1 cellular context compared by ENCODE assay signal in the genomic region with DNA sequence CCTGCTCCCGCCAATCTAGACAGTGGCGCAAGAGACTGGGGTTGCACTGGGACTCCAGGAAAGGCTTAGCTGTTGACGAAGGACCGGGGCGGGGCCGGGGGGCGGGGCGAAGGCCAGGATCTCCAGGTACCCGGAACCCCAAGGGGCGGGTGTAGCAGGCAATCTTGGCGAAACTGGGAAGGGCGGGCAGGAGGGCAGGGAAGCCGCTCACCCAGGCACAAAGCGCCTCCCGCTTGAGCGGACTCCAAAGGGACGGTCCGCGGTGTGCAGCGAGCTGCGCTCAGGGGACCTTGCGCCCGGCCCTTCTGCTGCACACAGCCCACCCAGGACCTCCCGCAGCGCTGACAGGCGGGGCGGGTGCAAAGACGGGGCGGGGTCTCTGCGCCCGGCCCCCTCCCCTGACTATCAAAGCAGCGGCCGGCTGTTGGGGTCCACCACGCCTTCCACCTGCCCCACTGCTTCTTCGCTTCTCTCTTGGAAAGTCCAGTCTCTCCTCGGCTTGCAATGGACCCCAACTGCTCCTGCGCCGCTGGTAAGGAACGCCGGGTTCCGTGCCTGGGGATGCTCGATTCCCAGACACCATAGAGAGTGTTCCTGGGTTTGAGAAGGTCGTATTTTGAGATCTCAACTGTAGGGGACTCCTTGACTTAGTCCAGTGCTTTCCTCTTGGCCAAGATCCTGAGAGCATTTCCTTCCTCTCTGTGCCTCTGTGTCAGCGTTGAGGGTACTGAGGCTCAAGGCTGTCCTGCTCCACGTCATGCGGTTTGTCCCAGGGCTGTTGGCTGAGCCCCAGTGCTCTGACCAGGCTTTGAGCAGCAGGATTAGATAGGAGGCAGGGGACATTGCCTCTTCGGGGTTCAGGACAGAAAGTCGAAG.
TF ChIP-seq lines count a peak whose summit lies in the region.

A gene (plus strand): TSS at position 405 of the 876 bp plus-strand sequence. CDS start 100 bp downstream, at position 505.

TF ChIP-seq in HepG2, 621 proteins besides CTCF, POLR2A, EP300 and RAD21 (continued from another document and continues in another):
- TF ChIP-seq, protein P1, sequence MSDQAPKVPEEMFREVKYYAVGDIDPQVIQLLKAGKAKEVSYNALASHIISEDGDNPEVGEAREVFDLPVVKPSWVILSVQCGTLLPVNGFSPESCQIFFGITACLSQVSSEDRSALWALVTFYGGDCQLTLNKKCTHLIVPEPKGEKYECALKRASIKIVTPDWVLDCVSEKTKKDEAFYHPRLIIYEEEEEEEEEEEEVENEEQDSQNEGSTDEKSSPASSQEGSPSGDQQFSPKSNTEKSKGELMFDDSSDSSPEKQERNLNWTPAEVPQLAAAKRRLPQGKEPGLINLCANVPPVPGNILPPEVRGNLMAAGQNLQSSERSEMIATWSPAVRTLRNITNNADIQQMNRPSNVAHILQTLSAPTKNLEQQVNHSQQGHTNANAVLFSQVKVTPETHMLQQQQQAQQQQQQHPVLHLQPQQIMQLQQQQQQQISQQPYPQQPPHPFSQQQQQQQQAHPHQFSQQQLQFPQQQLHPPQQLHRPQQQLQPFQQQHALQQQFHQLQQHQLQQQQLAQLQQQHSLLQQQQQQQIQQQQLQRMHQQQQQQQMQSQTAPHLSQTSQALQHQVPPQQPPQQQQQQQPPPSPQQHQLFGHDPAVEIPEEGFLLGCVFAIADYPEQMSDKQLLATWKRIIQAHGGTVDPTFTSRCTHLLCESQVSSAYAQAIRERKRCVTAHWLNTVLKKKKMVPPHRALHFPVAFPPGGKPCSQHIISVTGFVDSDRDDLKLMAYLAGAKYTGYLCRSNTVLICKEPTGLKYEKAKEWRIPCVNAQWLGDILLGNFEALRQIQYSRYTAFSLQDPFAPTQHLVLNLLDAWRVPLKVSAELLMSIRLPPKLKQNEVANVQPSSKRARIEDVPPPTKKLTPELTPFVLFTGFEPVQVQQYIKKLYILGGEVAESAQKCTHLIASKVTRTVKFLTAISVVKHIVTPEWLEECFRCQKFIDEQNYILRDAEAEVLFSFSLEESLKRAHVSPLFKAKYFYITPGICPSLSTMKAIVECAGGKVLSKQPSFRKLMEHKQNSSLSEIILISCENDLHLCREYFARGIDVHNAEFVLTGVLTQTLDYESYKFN (CRISPR knock-in tag; conservative IDR thresholded peaks at IDR 0.05), result no peak; the same call in 1 of the 2 replicates
- TF ChIP-seq SIX4 (CRISPR knock-in tag; IDR thresholded peaks at IDR 0.05) (no peak), SOX6 (IDR thresholded peaks at IDR 0.05) (no peak), SOX6 (CRISPR knock-in tag; IDR thresholded peaks at IDR 0.05) (peak; percentile 62), SCMH1 (CRISPR knock-in tag; IDR thresholded peaks at IDR 0.05; ENCODE audit: borderline replicate concordance) (no peak), ZNF577 (CRISPR knock-in tag; IDR thresholded peaks at IDR 0.05; ENCODE audit: borderline replicate concordance, low read depth) (no peak), TAF1 (CRISPR knock-in tag; IDR thresholded peaks at IDR 0.05) (peak; percentile 31; the same call in 1 of the 2 replicates), ZFP36 (IDR thresholded peaks at IDR 0.05; ENCODE audit: borderline replicate concordance, low read depth, low read length, partially characterized antibody) (no peak), ZNF615 (CRISPR knock-in tag; IDR thresholded peaks at IDR 0.05; ENCODE audit: borderline replicate concordance) (0 out of 2 replicates have a peak, but pooled peaks have one; percentile 34), RFXAP (CRISPR knock-in tag; IDR thresholded peaks at IDR 0.05; ENCODE audit: borderline replicate concordance) (peak; percentile 42; the same call in 1 of the 2 replicates), PHF8 (CRISPR knock-in tag; IDR thresholded peaks at IDR 0.05) (peak; percentile 48; the same call in 1 of the 2 replicates), ZNF441 (CRISPR knock-in tag; IDR thresholded peaks at IDR 0.05; ENCODE audit: borderline replicate concordance) (peak; percentile 53; the same call in 1 of the 2 replicates), SALL1 (CRISPR knock-in tag; IDR thresholded peaks at IDR 0.05) (peak; percentile 36), CEBPG (CRISPR knock-in tag; IDR thresholded peaks at IDR 0.05) (peak; percentile 87), RFX1 (IDR thresholded peaks at IDR 0.05) (no peak), ZNF121 (CRISPR knock-in tag; IDR thresholded peaks at IDR 0.05) (0 out of 2 replicates have a peak, but pooled peaks have one; percentile 17), TOE1 (CRISPR knock-in tag; IDR thresholded peaks at IDR 0.05) (no peak), CAMTA2 (CRISPR knock-in tag; IDR thresholded peaks at IDR 0.05; ENCODE audit: borderline replicate concordance) (0 out of 2 replicates have a peak, but pooled peaks have one; percentile 70), ZNF547 (CRISPR knock-in tag; IDR thresholded peaks at IDR 0.05) (peak; percentile 50; the same call in 1 of the 2 replicates), MEF2D (CRISPR knock-in tag; IDR thresholded peaks at IDR 0.05) (0 out of 2 replicates have a peak, but pooled peaks have one; percentile 30), ZNF296 (CRISPR knock-in tag; conservative IDR thresholded peaks at IDR 0.05) (peak; percentile 20; the same call in 1 of the 2 replicates)
- TF ChIP-seq, protein P2, sequence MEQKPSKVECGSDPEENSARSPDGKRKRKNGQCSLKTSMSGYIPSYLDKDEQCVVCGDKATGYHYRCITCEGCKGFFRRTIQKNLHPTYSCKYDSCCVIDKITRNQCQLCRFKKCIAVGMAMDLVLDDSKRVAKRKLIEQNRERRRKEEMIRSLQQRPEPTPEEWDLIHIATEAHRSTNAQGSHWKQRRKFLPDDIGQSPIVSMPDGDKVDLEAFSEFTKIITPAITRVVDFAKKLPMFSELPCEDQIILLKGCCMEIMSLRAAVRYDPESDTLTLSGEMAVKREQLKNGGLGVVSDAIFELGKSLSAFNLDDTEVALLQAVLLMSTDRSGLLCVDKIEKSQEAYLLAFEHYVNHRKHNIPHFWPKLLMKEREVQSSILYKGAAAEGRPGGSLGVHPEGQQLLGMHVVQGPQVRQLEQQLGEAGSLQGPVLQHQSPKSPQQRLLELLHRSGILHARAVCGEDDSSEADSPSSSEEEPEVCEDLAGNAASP (CRISPR knock-in tag; IDR thresholded peaks at IDR 0.05; ENCODE audit: borderline replicate concordance), result no peak; the same call in 1 of the 2 replicates
- TF ChIP-seq, protein P3, sequence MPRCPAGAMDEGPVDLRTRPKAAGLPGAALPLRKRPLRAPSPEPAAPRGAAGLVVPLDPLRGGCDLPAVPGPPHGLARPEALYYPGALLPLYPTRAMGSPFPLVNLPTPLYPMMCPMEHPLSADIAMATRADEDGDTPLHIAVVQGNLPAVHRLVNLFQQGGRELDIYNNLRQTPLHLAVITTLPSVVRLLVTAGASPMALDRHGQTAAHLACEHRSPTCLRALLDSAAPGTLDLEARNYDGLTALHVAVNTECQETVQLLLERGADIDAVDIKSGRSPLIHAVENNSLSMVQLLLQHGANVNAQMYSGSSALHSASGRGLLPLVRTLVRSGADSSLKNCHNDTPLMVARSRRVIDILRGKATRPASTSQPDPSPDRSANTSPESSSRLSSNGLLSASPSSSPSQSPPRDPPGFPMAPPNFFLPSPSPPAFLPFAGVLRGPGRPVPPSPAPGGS (CRISPR knock-in tag; IDR thresholded peaks at IDR 0.05), result peak; percentile 80; the same call in 1 of the 2 replicates
- TF ChIP-seq, protein P4, sequence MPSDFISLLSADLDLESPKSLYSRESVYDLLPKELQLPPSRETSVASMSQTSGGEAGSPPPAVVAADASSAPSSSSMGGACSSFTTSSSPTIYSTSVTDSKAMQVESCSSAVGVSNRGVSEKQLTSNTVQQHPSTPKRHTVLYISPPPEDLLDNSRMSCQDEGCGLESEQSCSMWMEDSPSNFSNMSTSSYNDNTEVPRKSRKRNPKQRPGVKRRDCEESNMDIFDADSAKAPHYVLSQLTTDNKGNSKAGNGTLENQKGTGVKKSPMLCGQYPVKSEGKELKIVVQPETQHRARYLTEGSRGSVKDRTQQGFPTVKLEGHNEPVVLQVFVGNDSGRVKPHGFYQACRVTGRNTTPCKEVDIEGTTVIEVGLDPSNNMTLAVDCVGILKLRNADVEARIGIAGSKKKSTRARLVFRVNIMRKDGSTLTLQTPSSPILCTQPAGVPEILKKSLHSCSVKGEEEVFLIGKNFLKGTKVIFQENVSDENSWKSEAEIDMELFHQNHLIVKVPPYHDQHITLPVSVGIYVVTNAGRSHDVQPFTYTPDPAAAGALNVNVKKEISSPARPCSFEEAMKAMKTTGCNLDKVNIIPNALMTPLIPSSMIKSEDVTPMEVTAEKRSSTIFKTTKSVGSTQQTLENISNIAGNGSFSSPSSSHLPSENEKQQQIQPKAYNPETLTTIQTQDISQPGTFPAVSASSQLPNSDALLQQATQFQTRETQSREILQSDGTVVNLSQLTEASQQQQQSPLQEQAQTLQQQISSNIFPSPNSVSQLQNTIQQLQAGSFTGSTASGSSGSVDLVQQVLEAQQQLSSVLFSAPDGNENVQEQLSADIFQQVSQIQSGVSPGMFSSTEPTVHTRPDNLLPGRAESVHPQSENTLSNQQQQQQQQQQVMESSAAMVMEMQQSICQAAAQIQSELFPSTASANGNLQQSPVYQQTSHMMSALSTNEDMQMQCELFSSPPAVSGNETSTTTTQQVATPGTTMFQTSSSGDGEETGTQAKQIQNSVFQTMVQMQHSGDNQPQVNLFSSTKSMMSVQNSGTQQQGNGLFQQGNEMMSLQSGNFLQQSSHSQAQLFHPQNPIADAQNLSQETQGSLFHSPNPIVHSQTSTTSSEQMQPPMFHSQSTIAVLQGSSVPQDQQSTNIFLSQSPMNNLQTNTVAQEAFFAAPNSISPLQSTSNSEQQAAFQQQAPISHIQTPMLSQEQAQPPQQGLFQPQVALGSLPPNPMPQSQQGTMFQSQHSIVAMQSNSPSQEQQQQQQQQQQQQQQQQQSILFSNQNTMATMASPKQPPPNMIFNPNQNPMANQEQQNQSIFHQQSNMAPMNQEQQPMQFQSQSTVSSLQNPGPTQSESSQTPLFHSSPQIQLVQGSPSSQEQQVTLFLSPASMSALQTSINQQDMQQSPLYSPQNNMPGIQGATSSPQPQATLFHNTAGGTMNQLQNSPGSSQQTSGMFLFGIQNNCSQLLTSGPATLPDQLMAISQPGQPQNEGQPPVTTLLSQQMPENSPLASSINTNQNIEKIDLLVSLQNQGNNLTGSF (CRISPR knock-in tag; IDR thresholded peaks at IDR 0.05), result peak; percentile 42; the same call in 1 of the 2 replicates
- TF ChIP-seq, protein P5, sequence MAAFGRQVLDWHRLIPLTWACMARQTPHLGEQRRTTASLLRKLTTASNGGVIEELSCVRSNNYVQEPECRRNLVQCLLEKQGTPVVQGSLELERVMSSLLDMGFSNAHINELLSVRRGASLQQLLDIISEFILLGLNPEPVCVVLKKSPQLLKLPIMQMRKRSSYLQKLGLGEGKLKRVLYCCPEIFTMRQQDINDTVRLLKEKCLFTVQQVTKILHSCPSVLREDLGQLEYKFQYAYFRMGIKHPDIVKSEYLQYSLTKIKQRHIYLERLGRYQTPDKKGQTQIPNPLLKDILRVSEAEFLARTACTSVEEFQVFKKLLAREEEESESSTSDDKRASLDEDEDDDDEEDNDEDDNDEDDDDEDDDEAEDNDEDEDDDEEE (CRISPR knock-in tag; IDR thresholded peaks at IDR 0.05), result 0 out of 2 replicates have a peak, but pooled peaks have one; percentile 28
- TF ChIP-seq, protein P6, sequence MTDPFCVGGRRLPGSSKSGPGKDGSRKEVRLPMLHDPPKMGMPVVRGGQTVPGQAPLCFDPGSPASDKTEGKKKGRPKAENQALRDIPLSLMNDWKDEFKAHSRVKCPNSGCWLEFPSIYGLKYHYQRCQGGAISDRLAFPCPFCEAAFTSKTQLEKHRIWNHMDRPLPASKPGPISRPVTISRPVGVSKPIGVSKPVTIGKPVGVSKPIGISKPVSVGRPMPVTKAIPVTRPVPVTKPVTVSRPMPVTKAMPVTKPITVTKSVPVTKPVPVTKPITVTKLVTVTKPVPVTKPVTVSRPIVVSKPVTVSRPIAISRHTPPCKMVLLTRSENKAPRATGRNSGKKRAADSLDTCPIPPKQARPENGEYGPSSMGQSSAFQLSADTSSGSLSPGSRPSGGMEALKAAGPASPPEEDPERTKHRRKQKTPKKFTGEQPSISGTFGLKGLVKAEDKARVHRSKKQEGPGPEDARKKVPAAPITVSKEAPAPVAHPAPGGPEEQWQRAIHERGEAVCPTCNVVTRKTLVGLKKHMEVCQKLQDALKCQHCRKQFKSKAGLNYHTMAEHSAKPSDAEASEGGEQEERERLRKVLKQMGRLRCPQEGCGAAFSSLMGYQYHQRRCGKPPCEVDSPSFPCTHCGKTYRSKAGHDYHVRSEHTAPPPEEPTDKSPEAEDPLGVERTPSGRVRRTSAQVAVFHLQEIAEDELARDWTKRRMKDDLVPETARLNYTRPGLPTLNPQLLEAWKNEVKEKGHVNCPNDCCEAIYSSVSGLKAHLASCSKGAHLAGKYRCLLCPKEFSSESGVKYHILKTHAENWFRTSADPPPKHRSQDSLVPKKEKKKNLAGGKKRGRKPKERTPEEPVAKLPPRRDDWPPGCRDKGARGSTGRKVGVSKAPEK (CRISPR knock-in tag; IDR thresholded peaks at IDR 0.05; ENCODE audit: borderline replicate concordance), result peak; percentile 48; the same call in 1 of the 2 replicates
- TF ChIP-seq, protein P7, sequence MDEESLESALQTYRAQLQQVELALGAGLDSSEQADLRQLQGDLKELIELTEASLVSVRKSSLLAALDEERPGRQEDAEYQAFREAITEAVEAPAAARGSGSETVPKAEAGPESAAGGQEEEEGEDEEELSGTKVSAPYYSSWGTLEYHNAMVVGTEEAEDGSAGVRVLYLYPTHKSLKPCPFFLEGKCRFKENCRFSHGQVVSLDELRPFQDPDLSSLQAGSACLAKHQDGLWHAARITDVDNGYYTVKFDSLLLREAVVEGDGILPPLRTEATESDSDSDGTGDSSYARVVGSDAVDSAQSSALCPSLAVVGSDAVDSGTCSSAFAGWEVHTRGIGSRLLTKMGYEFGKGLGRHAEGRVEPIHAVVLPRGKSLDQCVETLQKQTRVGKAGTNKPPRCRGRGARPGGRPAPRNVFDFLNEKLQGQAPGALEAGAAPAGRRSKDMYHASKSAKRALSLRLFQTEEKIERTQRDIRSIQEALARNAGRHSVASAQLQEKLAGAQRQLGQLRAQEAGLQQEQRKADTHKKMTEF (CRISPR knock-in tag; IDR thresholded peaks at IDR 0.05), result peak; percentile 49
- TF ChIP-seq, protein P8, sequence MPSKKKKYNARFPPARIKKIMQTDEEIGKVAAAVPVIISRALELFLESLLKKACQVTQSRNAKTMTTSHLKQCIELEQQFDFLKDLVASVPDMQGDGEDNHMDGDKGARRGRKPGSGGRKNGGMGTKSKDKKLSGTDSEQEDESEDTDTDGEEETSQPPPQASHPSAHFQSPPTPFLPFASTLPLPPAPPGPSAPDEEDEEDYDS (CRISPR knock-in tag; IDR thresholded peaks at IDR 0.05), result 0 out of 2 replicates have a peak, but pooled peaks have one; percentile 7
- TF ChIP-seq, protein P9, sequence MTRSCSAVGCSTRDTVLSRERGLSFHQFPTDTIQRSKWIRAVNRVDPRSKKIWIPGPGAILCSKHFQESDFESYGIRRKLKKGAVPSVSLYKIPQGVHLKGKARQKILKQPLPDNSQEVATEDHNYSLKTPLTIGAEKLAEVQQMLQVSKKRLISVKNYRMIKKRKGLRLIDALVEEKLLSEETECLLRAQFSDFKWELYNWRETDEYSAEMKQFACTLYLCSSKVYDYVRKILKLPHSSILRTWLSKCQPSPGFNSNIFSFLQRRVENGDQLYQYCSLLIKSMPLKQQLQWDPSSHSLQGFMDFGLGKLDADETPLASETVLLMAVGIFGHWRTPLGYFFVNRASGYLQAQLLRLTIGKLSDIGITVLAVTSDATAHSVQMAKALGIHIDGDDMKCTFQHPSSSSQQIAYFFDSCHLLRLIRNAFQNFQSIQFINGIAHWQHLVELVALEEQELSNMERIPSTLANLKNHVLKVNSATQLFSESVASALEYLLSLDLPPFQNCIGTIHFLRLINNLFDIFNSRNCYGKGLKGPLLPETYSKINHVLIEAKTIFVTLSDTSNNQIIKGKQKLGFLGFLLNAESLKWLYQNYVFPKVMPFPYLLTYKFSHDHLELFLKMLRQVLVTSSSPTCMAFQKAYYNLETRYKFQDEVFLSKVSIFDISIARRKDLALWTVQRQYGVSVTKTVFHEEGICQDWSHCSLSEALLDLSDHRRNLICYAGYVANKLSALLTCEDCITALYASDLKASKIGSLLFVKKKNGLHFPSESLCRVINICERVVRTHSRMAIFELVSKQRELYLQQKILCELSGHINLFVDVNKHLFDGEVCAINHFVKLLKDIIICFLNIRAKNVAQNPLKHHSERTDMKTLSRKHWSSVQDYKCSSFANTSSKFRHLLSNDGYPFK (CRISPR knock-in tag; IDR thresholded peaks at IDR 0.05; ENCODE audit: borderline replicate concordance), result no peak
